In the genomic region with DNA sequence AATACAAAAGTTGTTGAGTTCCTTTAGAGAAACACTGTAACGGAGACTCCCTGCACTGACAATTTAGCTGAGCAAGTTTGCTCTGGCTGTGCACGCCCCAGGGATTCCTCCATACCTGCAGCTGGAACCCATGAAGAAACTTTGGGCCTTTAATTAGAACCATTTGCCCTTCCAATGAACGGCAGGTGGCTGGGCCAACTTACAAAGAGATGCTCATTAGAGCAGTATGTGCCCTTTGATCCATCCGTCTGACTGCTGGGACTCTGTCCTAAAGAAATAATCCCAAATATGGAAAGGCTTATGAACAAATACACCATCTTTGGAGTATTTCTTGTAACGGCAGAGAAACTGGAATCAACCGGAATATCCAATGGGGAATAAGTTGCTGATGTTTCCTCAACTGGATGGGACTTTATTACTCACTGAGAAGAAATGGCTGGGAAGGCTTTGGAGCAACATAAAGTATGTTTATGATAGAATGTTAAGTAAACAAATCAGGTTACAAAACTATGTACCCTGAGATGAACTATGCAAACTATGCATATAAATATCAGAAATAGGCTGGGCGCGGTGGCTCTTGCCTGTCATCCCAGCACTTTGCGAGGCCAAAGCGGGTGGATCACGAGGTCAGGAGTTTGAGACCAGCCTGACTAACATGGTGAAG, we compare ENCODE assay signal across 16 cellular contexts. TPM values are rescaled to one million over a fixed set of nuclear protein-coding genes. Genes with fewer than 3 reads are reported as not detected.
DNase-seq lines count a peak whose midpoint lies in the region; ATAC-seq and TF ChIP-seq lines count a peak whose summit lies in the region.
"Had no signal": no experiment of that assay in that cellular context is flagged by ENCODE, and none has a peak within 500 bp of the region (broad histone marks: within the 10 kb centered on the region; RNA-seq: fewer than 3 reads in every experiment).

No MANE protein-coding gene starts in this region.

- H3K4ac ChIP-seq in mesenchymal stem cell (ENCODE audit: low read depth in 1 of 2, low read length in 2 of 2): peak overlapping the region in 1 of 2 experiments; percentile 13

- no peak overlapping the region for H3K23ac ChIP-seq in mesenchymal stem cell (ENCODE audit: low read length in 2 of 2)

- H2AFZ ChIP-seq in mesenchymal stem cell (ENCODE audit: low read depth, low read length): no peak overlapping the region

- H2BK120ac ChIP-seq in mesenchymal stem cell (ENCODE audit: low read depth, low read length): peak overlapping the region; percentile 36

- no peak overlapping the region for H3K4me3 Mint-ChIP-seq in chondrocyte (ENCODE audit: unreplicated experiment)
- H3K4me3 Mint-ChIP-seq in CD8-positive, alpha-beta T cell: no peak overlapping the region

- H3K4me3 ChIP-seq in LNCaP clone FGC (ENCODE audit: low read depth, low read length) (no peak overlapping the region), mesenchymal stem cell (ENCODE audit: insufficient read depth in 1 of 2, low read depth in 1 of 2, low read length in 2 of 2) (no peak overlapping the region)
- no peak overlapping the region for H3K4me3 ChIP-seq in CD8-positive, alpha-beta T cell (ENCODE audit: low read depth, low read length)
- H3K4me3 ChIP-seq: BLaER1 treated with 17β-estradiol and CSF1 and Interleukin-3, amounts not matched to agents 10 nM and 100 nM had no signal

- H3K27ac ChIP-seq in mesenchymal stem cell (ENCODE audit: low read length, poor library complexity, severe bottlenecking): peak overlapping the region; percentile 33
- no peak overlapping the region for H3K27ac ChIP-seq in CD8-positive, alpha-beta T cell (ENCODE audit: low read depth, low read length)
- H3K27ac ChIP-seq: VCaP had no signal

- no peak overlapping the region for H2AK5ac ChIP-seq in mesenchymal stem cell (ENCODE audit: low read length, severe bottlenecking)

- peak overlapping the region; percentile 47 for H4K8ac ChIP-seq in mesenchymal stem cell (ENCODE audit: low read length)

- H3K27ac Mint-ChIP-seq in chondrocyte (ENCODE audit: unreplicated experiment): peak overlapping the region; percentile 93
- H3K27ac Mint-ChIP-seq in CD8-positive, alpha-beta T cell: no peak overlapping the region

- no peaks in the 10 kb centered on the region for H3K9me3 Mint-ChIP-seq in chondrocyte (ENCODE audit: low read depth)
- H3K9me3 Mint-ChIP-seq in CD8-positive, alpha-beta T cell: no peaks in the 10 kb centered on the region

- no peaks in the 10 kb centered on the region for H3K9me3 ChIP-seq in mesenchymal stem cell (ENCODE audit: control insufficient read depth, low read length)
- no peaks in the 10 kb centered on the region for H3K9me3 ChIP-seq in CD8-positive, alpha-beta T cell (ENCODE audit: low read length)

- H2BK15ac ChIP-seq in mesenchymal stem cell (ENCODE audit: low read depth, poor library complexity, severe bottlenecking): peak overlapping the region; percentile 36

- no peak overlapping the region for H2BK12ac ChIP-seq in mesenchymal stem cell (ENCODE audit: low read length in 2 of 2)

- intact Hi-C loops in CD8-positive, alpha-beta T cell (cut with DNase I, micrococcal nuclease): no loop called here

- no peaks in the 10 kb centered on the region for H3K36me3 ChIP-seq in mesenchymal stem cell (ENCODE audit: control insufficient read depth in 1 of 2, insufficient read depth in 2 of 2, low read depth in 1 of 2, low read length in 2 of 2)
- no peaks in the 10 kb centered on the region for H3K36me3 ChIP-seq in CD8-positive, alpha-beta T cell (ENCODE audit: insufficient read depth, low read length)
- H3K36me3 ChIP-seq: BLaER1 treated with 17β-estradiol and CSF1 and Interleukin-3, amounts not matched to agents 10 nM and 100 nM had no signal

- CTCF ChIA-PET in CD8-positive, alpha-beta T cell (lab: Charles Lee): no interaction called here

- no peaks in the 10 kb centered on the region for H3K27me3 Mint-ChIP-seq in chondrocyte (ENCODE audit: low read depth)
- H3K27me3 Mint-ChIP-seq in CD8-positive, alpha-beta T cell (ENCODE audit: low read depth): peaks cover 13% of the 10 kb centered on the region

- H3K4me2 ChIP-seq in mesenchymal stem cell (ENCODE audit: low read length, poor library complexity, severe bottlenecking): no peak overlapping the region

- H4K91ac ChIP-seq in mesenchymal stem cell (ENCODE audit: low read length): no peak overlapping the region

- 36% methylated on average over 11 of the region's 11 CpGs for WGBS in mesenchymal stem cell

- H3K18ac ChIP-seq in mesenchymal stem cell (ENCODE audit: low read depth in 1 of 2, low read length in 2 of 2): peak overlapping the region in 1 of 2 experiments; percentile 44

- H3K14ac ChIP-seq in mesenchymal stem cell (ENCODE audit: low read length in 2 of 2): no peak overlapping the region

- ATAC-seq in CD8-positive, alpha-beta T cell: no peak

- H3K79me1 ChIP-seq in mesenchymal stem cell (replicated peaks; ENCODE audit: low read length, poor library complexity, severe bottlenecking): no peaks in the 10 kb centered on the region

- TF ChIP-seq CTCF in LNCaP clone FGC (IDR thresholded peaks at IDR 0.05; ENCODE audit: control insufficient read depth, extremely low read depth, insufficient read depth) (no peak), chondrocyte (IDR thresholded peaks at IDR 0.05) (no peak)
- TF ChIP-seq CTCF in CD8-positive, alpha-beta T cell (IDR thresholded peaks at IDR 0.05): no peak

- H2BK5ac ChIP-seq in mesenchymal stem cell (ENCODE audit: low read depth, low read length, poor library complexity, severe bottlenecking): no peak overlapping the region

- H3K27me3 ChIP-seq in mesenchymal stem cell (ENCODE audit: control insufficient read depth in 1 of 2, insufficient read depth in 1 of 2, low read length in 2 of 2): no peaks in the 10 kb centered on the region
- no peaks in the 10 kb centered on the region for H3K27me3 ChIP-seq in CD8-positive, alpha-beta T cell (ENCODE audit: insufficient read depth, low read length)
- H3K27me3 ChIP-seq: BLaER1 treated with 17β-estradiol and CSF1 and Interleukin-3, amounts not matched to agents 10 nM and 100 nM had no signal

- peak; percentile 49 for DNase-seq in AG08395 (ENCODE audit: low spot score)
- peak; percentile 13 for DNase-seq in LNCaP clone FGC (ENCODE audit: low read depth)
- DNase-seq in chondrocyte (ENCODE audit: low spot score): no peak
- peak; percentile 84 for DNase-seq in mesenchymal stem cell
- no peak for DNase-seq in SHP77 treated with DMSO at 0.1 percent for 48 hours (lab: John Stamatoyannopoulos, UW)
- DNase-seq in NCI-H1092 (lab: John Stamatoyannopoulos, UW): no peak
- DNase-seq in CD8-positive, alpha-beta T cell: no peak
- DNase-seq in NCI-H526 treated with DMSO at 0.1 percent for 48 hours (lab: John Stamatoyannopoulos, UW): no peak
- DNase-seq: activated T-cell treated with anti-CD3 and anti-CD28 coated beads, Interleukin-2, amount 50 U/mL, for 48 hours; cerebellar nuclear complex; Karpas-422; NCI-H345; SHP77; stimulated activated CD4-positive, alpha-beta T cell treated with anti-CD3 and anti-CD28 coated beads, Interleukin-12 subunit alpha, Interleukin-12 subunit beta, amount 100 ng/mL, for 4 hours had no signal

- H3K9ac ChIP-seq in mesenchymal stem cell (ENCODE audit: low read length): no peak overlapping the region
- H3K9ac ChIP-seq: BLaER1 treated with 17β-estradiol and CSF1 and Interleukin-3, amounts not matched to agents 10 nM and 100 nM had no signal

- POLR2A ChIA-PET in CD8-positive, alpha-beta T cell (lab: Charles Lee): no interaction called here

- peaks cover 4% of the 10 kb centered on the region for H3K4me1 ChIP-seq in mesenchymal stem cell (ENCODE audit: control insufficient read depth, insufficient read depth, low read depth, low read length)
- no peaks in the 10 kb centered on the region for H3K4me1 ChIP-seq in CD8-positive, alpha-beta T cell (ENCODE audit: insufficient read depth, low read length)

- H3K36me3 Mint-ChIP-seq in chondrocyte (ENCODE audit: low read depth): no peaks in the 10 kb centered on the region
- H3K36me3 Mint-ChIP-seq in CD8-positive, alpha-beta T cell: no peaks in the 10 kb centered on the region

- peaks cover 66% of the 10 kb centered on the region for H3K4me1 Mint-ChIP-seq in chondrocyte (ENCODE audit: low read depth)
- no peaks in the 10 kb centered on the region for H3K4me1 Mint-ChIP-seq in CD8-positive, alpha-beta T cell (ENCODE audit: low read depth)

RNA-seq across cellular contexts. Expression of gene FBLN1, which starts 24.4 kb away (rescaled TPM):
- total RNA-seq in chondrocyte: 127 to 186 TPM (median 183 TPM) in 3 replicates
- 190 TPM for polyA plus RNA-seq in mesenchymal stem cell (2013, experiment 1 of 2)
- 191 TPM for polyA plus RNA-seq in mesenchymal stem cell (2013, experiment 2 of 2)
- not detected for total RNA-seq in CD8-positive, alpha-beta T cell

Comparison
In these comparisons a context has a peak if more than half of its experiments do, and no peak if none do; other contexts are left out.
1. DNase-seq: peak in AG08395 (single experiment), LNCaP clone FGC (single experiment) and mesenchymal stem cell (single experiment); none in chondrocyte (single experiment), SHP77 treated with DMSO at 0.1 percent for 48 hours (single experiment), NCI-H1092 (single experiment), CD8-positive, alpha-beta T cell (0 of 7) and NCI-H526 treated with DMSO at 0.1 percent for 48 hours (single experiment).
2. RNA of gene FBLN1, which starts 24.4 kb away (total RNA-seq): 127 to 186 TPM in chondrocyte; not detected in CD8-positive, alpha-beta T cell; every median in the first group is over 100 times any median in the second.